ENCODE assay signal across 21 cellular contexts in genomic region chr6:31865205-31866118, GRCh38. TPM values are rescaled to one million over a fixed set of nuclear protein-coding genes. Genes with fewer than 3 reads are reported as not detected.
DNase-seq lines count a peak whose midpoint lies in the region; ATAC-seq and TF ChIP-seq lines count a peak whose summit lies in the region.
"Had no signal": no experiment of that assay in that cellular context is flagged by ENCODE, and none has a peak within 500 bp of the region (broad histone marks: within the 10 kb centered on the region; RNA-seq: fewer than 3 reads in every experiment).

No MANE protein-coding gene starts in this region.

- POLR2A ChIA-PET in IMR-90 (lab: Charles Lee; ENCODE audit: unreplicated experiment): no interaction called here

- H2BK5ac ChIP-seq in IMR-90 (ENCODE audit: low read depth, low read length, poor library complexity, severe bottlenecking) (no peak overlapping the region), neuronal stem cell (ENCODE audit: low read length) (peak overlapping the region; percentile 45)

- H4K8ac ChIP-seq in IMR-90 (ENCODE audit: low read depth in 2 of 2, low read length in 2 of 2) (no peak overlapping the region), neuronal stem cell (ENCODE audit: low read depth, low read length) (peak overlapping the region; percentile 2)

- no peaks in the 10 kb centered on the region for H4K20me1 ChIP-seq in IMR-90 (ENCODE audit: insufficient read depth, low read length)

- H3K23ac ChIP-seq in IMR-90 (ENCODE audit: low read depth, low read length) (no peak overlapping the region), neuronal stem cell (ENCODE audit: low read depth, low read length, poor library complexity) (peak overlapping the region; percentile 37)

- no peak for TF ChIP-seq CTCF in IMR-90 (conservative IDR thresholded peaks at IDR 0.05; ENCODE audit: low read depth, low read length)
- no peak for TF ChIP-seq CTCF in choroid plexus epithelial cell (conservative IDR thresholded peaks at IDR 0.05; ENCODE audit: low read depth, low read length)

- H3K56ac ChIP-seq in IMR-90 (ENCODE audit: extremely low read depth, insufficient read depth, low read length): no peak overlapping the region

- ATAC-seq in IMR-90 (ENCODE audit: low read depth): no peak
- ATAC-seq: natural killer cell treated with Interleukin-12 subunit alpha and Interleukin-12 subunit beta and Interleukin-15 and Interleukin-18, amount 100 ng/mL, for 72 hours; Right ventricle myocardium inferior; T-helper 17 cell had no signal

- no peak overlapping the region for H2AK5ac ChIP-seq in IMR-90 (ENCODE audit: low read depth, low read length)
- H2AK5ac ChIP-seq in neuronal stem cell (ENCODE audit: low read depth, low read length): peak overlapping the region; percentile 90

- no peak overlapping the region for H2BK20ac ChIP-seq in IMR-90 (ENCODE audit: low read depth, low read length)

- H2AFZ ChIP-seq in IMR-90 (replicated peaks; ENCODE audit: low read length, poor library complexity) (peak overlapping the region; percentile 34), neuronal stem cell (ENCODE audit: low read length) (peak overlapping the region; percentile 10)

- H3K18ac ChIP-seq in IMR-90 (ENCODE audit: low read depth, low read length) (no peak overlapping the region), neuronal stem cell (ENCODE audit: low read length) (no peak overlapping the region)

- H2BK15ac ChIP-seq in IMR-90 (ENCODE audit: low read depth, low read length) (no peak overlapping the region), neuronal stem cell (ENCODE audit: low read length) (peak overlapping the region; percentile 90)

- peaks cover 4% of the 10 kb centered on the region for H3K4me1 ChIP-seq in IMR-90 (ENCODE audit: control insufficient read depth, insufficient read depth, low read length)
- peaks cover 18 to 30% of the 10 kb centered on the region in 2 donors for H3K4me1 ChIP-seq in neuronal stem cell (ENCODE audit: control insufficient read depth in 2 of 2, insufficient read depth in 1 of 2, low read depth in 1 of 2, low read length in 2 of 2)

- no peak for TF ChIP-seq RAD21 in IMR-90 (IDR thresholded peaks at IDR 0.05; ENCODE audit: low read length)

- BruUV-seq in IMR-90 (replicated peaks; lab: Mats Ljungman, UMichigan): no TSS peak

- H3K9ac ChIP-seq in IMR-90 (ENCODE audit: low read depth, low read length) (no peak overlapping the region), neuronal stem cell (ENCODE audit: low read depth, low read length, poor library complexity) (peak overlapping the region; percentile 50)

- no peak overlapping the region for H4K91ac ChIP-seq in IMR-90 (ENCODE audit: insufficient read depth, low read depth, low read length)
- H4K91ac ChIP-seq in neuronal stem cell (ENCODE audit: low read depth, low read length, poor library complexity): peak overlapping the region; percentile 11

- in situ Hi-C loops in Caki2 (cut with HindIII; ENCODE audit: low pct_unique_long_range_greater_than_20kb, low sequenced_read_pairs): no loop called here
- in situ Hi-C loops in IMR-90 (cut with MboI; ENCODE audit: low sequenced_read_pairs): no loop called here
- in situ Hi-C loops in G401 (cut with HindIII; ENCODE audit: low sequenced_read_pairs): no loop called here

- dilution Hi-C loops in IMR-90 (cut with HindIII; ENCODE audit: low sequenced_read_pairs, unreplicated experiment): no loop called here

- CTCF ChIA-PET in IMR-90 (lab: Yijun Ruan, JAX): no interaction called here

- peak overlapping the region; percentile 66 for H2BK12ac ChIP-seq in neuronal stem cell (ENCODE audit: low read length)

- H4K5ac ChIP-seq in IMR-90 (ENCODE audit: low read depth, low read length): no peak overlapping the region

- H3K9me1 ChIP-seq in IMR-90 (ENCODE audit: insufficient read depth, low read length): peaks cover 2% of the 10 kb centered on the region; the same call in 1 of the 2 replicates

- intact Hi-C loops in IMR-90 (cut with micrococcal nuclease): no loop called here

- H2BK120ac ChIP-seq in IMR-90 (ENCODE audit: low read depth, low read length): no peak overlapping the region
- H2BK120ac ChIP-seq in neuronal stem cell (ENCODE audit: low read depth, low read length): no peak overlapping the region

- H3K79me1 ChIP-seq in IMR-90 (ENCODE audit: low read depth in 1 of 2, low read length in 2 of 2): peaks cover 7 to 20% of the 10 kb centered on the region in 2 experiments; a peak in 2 of 4 replicates
- no peaks in the 10 kb centered on the region for H3K79me1 ChIP-seq in neuronal stem cell (ENCODE audit: low read depth, low read length)

- H3K14ac ChIP-seq in IMR-90 (replicated peaks; ENCODE audit: low read depth, low read length) (no peak overlapping the region), neuronal stem cell (ENCODE audit: low read length) (no peak overlapping the region)

- no peak for TF ChIP-seq POLR2A in IMR-90 (IDR thresholded peaks at IDR 0.05; ENCODE audit: low read depth, low read length)

- 76% methylated on average over 13 of the region's 21 CpGs; no CpG with 5 or more reads in 1 of the 2 experiments for WGBS in IMR-90 (ENCODE audit: extremely low coverage in 2 of 2, insufficient read length in 1 of 2), 2 experiments
- no CpG with 5 or more reads among the region's 21 CpGs for WGBS in neuronal stem cell (ENCODE audit: extremely low coverage in 2 of 2, insufficient read length in 2 of 2, insufficient replicate concordance in 1 of 2), 2 donors

- H3K4ac ChIP-seq in IMR-90 (ENCODE audit: low read depth, low read length) (no peak overlapping the region), neuronal stem cell (ENCODE audit: low read length) (peak overlapping the region; percentile 19)

- H3K36me3 ChIP-seq in IMR-90 (ENCODE audit: control insufficient read depth, insufficient read depth, low read length) (peaks cover 4% of the 10 kb centered on the region; the same call in 1 of the 2 replicates), neuronal stem cell (replicated peaks in 1 of 2; ENCODE audit: control insufficient read depth in 2 of 2, insufficient read depth in 2 of 2, low read length in 2 of 2) (peaks cover 0 to 11% of the 10 kb centered on the region in 2 donors)
- H3K36me3 ChIP-seq: thyroid gland had no signal

- H3K27me3 ChIP-seq in IMR-90 (ENCODE audit: control insufficient read depth, insufficient read depth, low read length): no peaks in the 10 kb centered on the region
- H3K27me3 ChIP-seq in neuronal stem cell (ENCODE audit: control insufficient read depth in 3 of 3, insufficient read depth in 3 of 3, low read depth in 1 of 3, low read length in 3 of 3): no peaks in the 10 kb centered on the region
- H3K27me3 ChIP-seq: right atrium auricular region, thyroid gland had no signal

- H3K9me3 ChIP-seq in IMR-90 (ENCODE audit: control insufficient read depth, insufficient read depth, low read length) (no peaks in the 10 kb centered on the region), neuronal stem cell (replicated peaks in 1 of 2; ENCODE audit: control insufficient read depth in 2 of 2, insufficient read depth in 1 of 2, low read depth in 1 of 2, low read length in 2 of 2) (no peaks in the 10 kb centered on the region)
- H3K9me3 ChIP-seq: right atrium auricular region, thyroid gland had no signal

- DNase-seq in Caki2 (ENCODE audit: low read depth) (peak; percentile 94), IMR-90 (no peak), choroid plexus epithelial cell (ENCODE audit: low read depth) (peak; percentile 30), neuronal stem cell (ENCODE audit: low spot score) (no peak), NOMO-1 treated with dmso at 0.1 percent for 144 hours (lab: John Stamatoyannopoulos, UW; ENCODE audit: unreplicated experiment) (no peak), DMS53 treated with DMSO at 0.1 percent for 48 hours (lab: John Stamatoyannopoulos, UW; ENCODE audit: unreplicated experiment) (no peak), H4 (ENCODE audit: low spot score) (no peak), G401 (ENCODE audit: low spot score) (no peak)
- DNase-seq: activated CD4-positive, alpha-beta T cell treated with anti-CD3 and anti-CD28 coated beads for 1 hour; DMS79 treated with DMSO at 0.1 percent for 48 hours; foreskin melanocyte; mammary epithelial cell; NCI-H2107; NCI-H82; stimulated activated CD4-positive, alpha-beta T cell treated with anti-CD3 and anti-CD28 coated beads, Interleukin-2, amount 100 ng/mL, for 24 hours; T-helper 17 cell had no signal

- peak overlapping the region; percentile 44 for H2AK9ac ChIP-seq in IMR-90 (replicated peaks; ENCODE audit: low read depth, low read length, poor library complexity)

- no peak overlapping the region for H3K27ac ChIP-seq in IMR-90 (ENCODE audit: insufficient read depth, low read length)
- no peak overlapping the region for H3K27ac ChIP-seq in neuronal stem cell (replicated peaks; ENCODE audit: low read length)
- H3K27ac ChIP-seq: right atrium auricular region had no signal

- H3K4me3 ChIP-seq in IMR-90 (ENCODE audit: insufficient read depth, low read depth, low read length) (no peak overlapping the region), choroid plexus epithelial cell (ENCODE audit: low read depth, low read length) (no peak overlapping the region), neuronal stem cell (ENCODE audit: low read length in 2 of 2) (no peak overlapping the region)
- H3K4me3 ChIP-seq: right atrium auricular region, thyroid gland had no signal

- no peak overlapping the region for H3K4me2 ChIP-seq in IMR-90 (ENCODE audit: low read depth, low read length)
- H3K4me2 ChIP-seq in neuronal stem cell (ENCODE audit: insufficient read depth, low read length, poor library complexity, severe bottlenecking): no peak overlapping the region

RNA-seq across cellular contexts. Expression of gene NEU1, which starts 2.8 kb away (rescaled TPM):
- 73.1 and 105 TPM in 2 replicates for total RNA-seq in Caki2 (2014; rRNA removed; shearing (Covaris generic); ENCODE audit: low replicate concordance)
- 23.6 and 28.5 TPM in 2 replicates for total RNA-seq in IMR-90 (2012; rRNA removed)
- 36.2 and 37.3 TPM in 2 replicates for polyA plus RNA-seq in IMR-90 (2012; rRNA removed)
- polyA plus RNA-seq in IMR-90 (2012; cell fraction: cytosol; rRNA removed): 32.0 and 40.9 TPM in 2 replicates
- polyA plus RNA-seq in IMR-90 (2012; cell fraction: nucleus; rRNA removed; ENCODE audit: low replicate concordance): 19.7 and 24.8 TPM in 2 replicates
- polyA plus RNA-seq in neuronal stem cell (2013, experiment 1 of 2): 34.6 TPM
- polyA plus RNA-seq in neuronal stem cell (2013, experiment 2 of 2): 36.0 TPM
- 91.5 and 101 TPM in 2 replicates for total RNA-seq in H4 (2014; rRNA removed; shearing (Covaris generic))
- 212 and 231 TPM in 2 replicates for total RNA-seq in G401 (2014; rRNA removed; shearing (Covaris generic))

RNA-seq across cellular contexts. Expression of gene SLC44A4, which starts 13.3 kb away (rescaled TPM):
- 0.54 TPM in 1 of 2 replicates, not detected in the other for total RNA-seq in Caki2 (2014; rRNA removed; shearing (Covaris generic); ENCODE audit: low replicate concordance)
- 0.36 TPM in 1 of 2 replicates, not detected in the other for total RNA-seq in IMR-90 (2012; rRNA removed)
- polyA plus RNA-seq in IMR-90 (2012; rRNA removed): 0.14 and 0.19 TPM in 2 replicates
- polyA plus RNA-seq in IMR-90 (2012; cell fraction: cytosol; rRNA removed): 0.26 and 0.84 TPM in 2 replicates
- polyA plus RNA-seq in IMR-90 (2012; cell fraction: nucleus; rRNA removed; ENCODE audit: low replicate concordance): 0.23 and 0.28 TPM in 2 replicates
- polyA plus RNA-seq in neuronal stem cell (2013, experiment 1 of 2): 1.4 TPM
- 1.4 TPM for polyA plus RNA-seq in neuronal stem cell (2013, experiment 2 of 2)
- not detected in 2 replicates for total RNA-seq in H4 (2014; rRNA removed; shearing (Covaris generic))
- total RNA-seq in G401 (2014; rRNA removed; shearing (Covaris generic)): 0.18 and 0.41 TPM in 2 replicates
- total RNA-seq: chondrocyte; mammary epithelial cell; natural killer cell treated with Interleukin-12 subunit alpha and Interleukin-12 subunit beta and Interleukin-15 and Interleukin-18, amount 100 ng/mL, for 72 hours; right atrium auricular region; Right ventricle myocardium inferior had no signal
- polyA plus RNA-seq: mammary epithelial cell had no signal

RNA-seq across cellular contexts. Expression of gene EHMT2, which starts 32.0 kb away (rescaled TPM):
- 74.6 and 79.0 TPM in 2 replicates for total RNA-seq in Caki2 (2014; rRNA removed; shearing (Covaris generic); ENCODE audit: low replicate concordance)
- total RNA-seq in IMR-90 (2012; rRNA removed): 36.4 and 38.0 TPM in 2 replicates
- 47.7 and 51.2 TPM in 2 replicates for polyA plus RNA-seq in IMR-90 (2012; rRNA removed)
- 31.6 and 49.6 TPM in 2 replicates for polyA plus RNA-seq in IMR-90 (2012; cell fraction: cytosol; rRNA removed)
- polyA plus RNA-seq in IMR-90 (2012; cell fraction: nucleus; rRNA removed; ENCODE audit: low replicate concordance): 155 and 310 TPM in 2 replicates
- 119 TPM for polyA plus RNA-seq in neuronal stem cell (2013, experiment 1 of 2)
- polyA plus RNA-seq in neuronal stem cell (2013, experiment 2 of 2): 117 TPM
- total RNA-seq in H4 (2014; rRNA removed; shearing (Covaris generic)): 44.6 and 49.6 TPM in 2 replicates
- total RNA-seq in G401 (2014; rRNA removed; shearing (Covaris generic)): 57.7 and 95.3 TPM in 2 replicates

RNA-seq across cellular contexts. Expression of gene ZBTB12, which starts 36.4 kb away (rescaled TPM):
- total RNA-seq in Caki2 (2014; rRNA removed; shearing (Covaris generic); ENCODE audit: low replicate concordance): 5.5 and 9.3 TPM in 2 replicates
- 2.0 and 2.5 TPM in 2 replicates for total RNA-seq in IMR-90 (2012; rRNA removed)
- 8.1 and 8.5 TPM in 2 replicates for polyA plus RNA-seq in IMR-90 (2012; rRNA removed)
- polyA plus RNA-seq in IMR-90 (2012; cell fraction: cytosol; rRNA removed): 2.5 and 4.5 TPM in 2 replicates
- 2.0 and 2.9 TPM in 2 replicates for polyA plus RNA-seq in IMR-90 (2012; cell fraction: nucleus; rRNA removed; ENCODE audit: low replicate concordance)
- 26.7 TPM for polyA plus RNA-seq in neuronal stem cell (2013, experiment 1 of 2)
- 26.3 TPM for polyA plus RNA-seq in neuronal stem cell (2013, experiment 2 of 2)
- 0.62 and 0.70 TPM in 2 replicates for total RNA-seq in H4 (2014; rRNA removed; shearing (Covaris generic))
- 20.0 and 22.3 TPM in 2 replicates for total RNA-seq in G401 (2014; rRNA removed; shearing (Covaris generic))

RNA-seq across cellular contexts. Expression of gene HSPA1B, which starts 37.9 kb away (rescaled TPM):
- total RNA-seq in Caki2 (2014; rRNA removed; shearing (Covaris generic); ENCODE audit: low replicate concordance): 441 and 449 TPM in 2 replicates
- 93.6 and 118 TPM in 2 replicates for total RNA-seq in IMR-90 (2012; rRNA removed)
- polyA plus RNA-seq in IMR-90 (2012; rRNA removed): 59.4 and 61.1 TPM in 2 replicates
- polyA plus RNA-seq in IMR-90 (2012; cell fraction: cytosol; rRNA removed): 37.3 and 63.5 TPM in 2 replicates
- 23.4 and 49.3 TPM in 2 replicates for polyA plus RNA-seq in IMR-90 (2012; cell fraction: nucleus; rRNA removed; ENCODE audit: low replicate concordance)
- polyA plus RNA-seq in neuronal stem cell (2013, experiment 1 of 2): 25.9 TPM
- polyA plus RNA-seq in neuronal stem cell (2013, experiment 2 of 2): 25.2 TPM
- 84.4 and 109 TPM in 2 replicates for total RNA-seq in H4 (2014; rRNA removed; shearing (Covaris generic))
- 201 and 209 TPM in 2 replicates for total RNA-seq in G401 (2014; rRNA removed; shearing (Covaris generic))

Comparison
In these comparisons a context has a peak if more than half of its experiments do, and no peak if none do; other contexts are left out.
1. DNase-seq: peak in Caki2 (single experiment) and choroid plexus epithelial cell (single experiment); none in IMR-90 (single experiment), neuronal stem cell (single experiment), NOMO-1 treated with dmso at 0.1 percent for 144 hours (single experiment), DMS53 treated with DMSO at 0.1 percent for 48 hours (single experiment), H4 (single experiment) and G401 (single experiment).